ENCODE assay signal across 17 cellular contexts in genomic region chr11:93467054-93467453, GRCh38.
DNase-seq lines count a peak whose midpoint lies in the region; ATAC-seq and TF ChIP-seq lines count a peak whose summit lies in the region.
"Had no signal": no experiment of that assay in that cellular context is flagged by ENCODE, and none has a peak within 500 bp of the region (broad histone marks: within the 10 kb centered on the region; RNA-seq: fewer than 3 reads in every experiment).

No MANE protein-coding gene starts in this region.

- H3K27ac ChIP-seq in VCaP (peak overlapping the region; percentile 47; the same call in 1 of the 2 replicates), mesenchymal stem cell (ENCODE audit: low read length, poor library complexity, severe bottlenecking) (no peak overlapping the region), upper lobe of right lung (no peak overlapping the region)
- H3K27ac ChIP-seq: BLaER1 treated with 17β-estradiol and CSF1 and Interleukin-3, amounts not matched to agents 10 nM and 100 nM had no signal

- intact Hi-C loops in upper lobe of right lung (cut with DNase I) = no loop called here

- H3K4ac ChIP-seq in mesenchymal stem cell (ENCODE audit: low read depth in 1 of 2, low read length in 2 of 2) = no peak overlapping the region

- no peaks in the 10 kb centered on the region for H3K9me3 Mint-ChIP-seq in stimulated activated memory B cell treated with anti-CD40 and anti-IgM and Interleukin-4, amounts not matched to agents 10 μg/mL and 1 μg/mL and 100 μg/mL, for 72 hours
- H3K9me3 Mint-ChIP-seq: CD8-positive, alpha-beta T cell had no signal

- no peak overlapping the region for H3K23ac ChIP-seq in mesenchymal stem cell (ENCODE audit: low read length in 2 of 2)

- no peak overlapping the region for H2BK15ac ChIP-seq in mesenchymal stem cell (ENCODE audit: low read depth, poor library complexity, severe bottlenecking)

- H3K18ac ChIP-seq in mesenchymal stem cell (ENCODE audit: low read depth in 1 of 2, low read length in 2 of 2) = no peak overlapping the region

- no peak overlapping the region for H4K91ac ChIP-seq in mesenchymal stem cell (ENCODE audit: low read length)

- no peak overlapping the region for H2BK5ac ChIP-seq in mesenchymal stem cell (ENCODE audit: low read depth, low read length, poor library complexity, severe bottlenecking)

- H2BK12ac ChIP-seq in mesenchymal stem cell (ENCODE audit: low read length in 2 of 2) = no peak overlapping the region

- H3K4me1 ChIP-seq in mesenchymal stem cell (ENCODE audit: control insufficient read depth, insufficient read depth, low read depth, low read length) (no peaks in the 10 kb centered on the region), upper lobe of right lung (no peaks in the 10 kb centered on the region)
- H3K4me1 ChIP-seq: BLaER1 treated with 17β-estradiol and CSF1 and Interleukin-3, amounts not matched to agents 10 nM and 100 nM had no signal

- H3K9me3 ChIP-seq in mesenchymal stem cell (ENCODE audit: control insufficient read depth, low read length) = no peaks in the 10 kb centered on the region
- H3K9me3 ChIP-seq in upper lobe of right lung = no peaks in the 10 kb centered on the region

- H3K9ac ChIP-seq in mesenchymal stem cell (ENCODE audit: low read length) = no peak overlapping the region
- H3K9ac ChIP-seq: BLaER1 treated with 17β-estradiol and CSF1 and Interleukin-3, amounts not matched to agents 10 nM and 100 nM had no signal

- H3K4me1 Mint-ChIP-seq in stimulated activated memory B cell treated with anti-CD40 and anti-IgM and Interleukin-4, amounts not matched to agents 10 μg/mL and 1 μg/mL and 100 μg/mL, for 72 hours = peaks cover 6% of the 10 kb centered on the region
- H3K4me1 Mint-ChIP-seq: B cell had no signal

- H3K36me3 ChIP-seq in mesenchymal stem cell (ENCODE audit: control insufficient read depth in 1 of 2, insufficient read depth in 2 of 2, low read depth in 1 of 2, low read length in 2 of 2) (no peaks in the 10 kb centered on the region), upper lobe of right lung (no peaks in the 10 kb centered on the region)
- H3K36me3 ChIP-seq: BLaER1 treated with 17β-estradiol and CSF1 and Interleukin-3, amounts not matched to agents 10 nM and 100 nM had no signal

- H2AFZ ChIP-seq in mesenchymal stem cell (ENCODE audit: low read depth, low read length) = no peak overlapping the region

- H3K4me3 ChIP-seq in mesenchymal stem cell (ENCODE audit: insufficient read depth in 1 of 2, low read depth in 1 of 2, low read length in 2 of 2) (no peak overlapping the region), upper lobe of right lung (no peak overlapping the region)
- H3K4me3 ChIP-seq: BLaER1 treated with 17β-estradiol and CSF1 and Interleukin-3, amounts not matched to agents 10 nM and 100 nM; GM12878 had no signal

- no peak overlapping the region for H3K27ac Mint-ChIP-seq in stimulated activated memory B cell treated with anti-CD40 and anti-IgM and Interleukin-4, amounts not matched to agents 10 μg/mL and 1 μg/mL and 100 μg/mL, for 72 hours
- H3K27ac Mint-ChIP-seq: B cell; CD8-positive, alpha-beta T cell; IgD-negative memory B cell had no signal

- peaks cover 2 to 8% of the 10 kb centered on the region in 2 experiments for H3K27me3 ChIP-seq in mesenchymal stem cell (ENCODE audit: control insufficient read depth in 1 of 2, insufficient read depth in 1 of 2, low read length in 2 of 2)
- no peaks in the 10 kb centered on the region for H3K27me3 ChIP-seq in upper lobe of right lung
- H3K27me3 ChIP-seq: BLaER1 treated with 17β-estradiol and CSF1 and Interleukin-3, amounts not matched to agents 10 nM and 100 nM had no signal

- DNase-seq in NCI-H526 (lab: John Stamatoyannopoulos, UW) = peak; percentile 76 to 86
- no peak for DNase-seq in mesenchymal stem cell
- DNase-seq in upper lobe of right lung = no peak
- DNase-seq: 8988T; Calu3; CD8-positive, alpha-beta T cell; DMS79 treated with DMSO at 0.1 percent for 48 hours; HCEC 1CT; KBM-7 had no signal

- no peak overlapping the region for H3K4me3 Mint-ChIP-seq in stimulated activated memory B cell treated with anti-CD40 and anti-IgM and Interleukin-4, amounts not matched to agents 10 μg/mL and 1 μg/mL and 100 μg/mL, for 72 hours
- H3K4me3 Mint-ChIP-seq: B cell; CD8-positive, alpha-beta T cell; IgD-negative memory B cell had no signal

- no peak for TF ChIP-seq CTCF in VCaP (conservative IDR thresholded peaks at IDR 0.05)
- no peak for TF ChIP-seq CTCF in upper lobe of right lung (IDR thresholded peaks at IDR 0.05)

- WGBS in mesenchymal stem cell = 84% methylated on average over 3 of the region's 4 CpGs

- no peak overlapping the region for H2AK5ac ChIP-seq in mesenchymal stem cell (ENCODE audit: low read length, severe bottlenecking)

- no peaks in the 10 kb centered on the region for H3K79me1 ChIP-seq in mesenchymal stem cell (replicated peaks; ENCODE audit: low read length, poor library complexity, severe bottlenecking)

- H3K36me3 Mint-ChIP-seq in stimulated activated memory B cell treated with anti-CD40 and anti-IgM and Interleukin-4, amounts not matched to agents 10 μg/mL and 1 μg/mL and 100 μg/mL, for 72 hours = no peaks in the 10 kb centered on the region
- H3K36me3 Mint-ChIP-seq: CD8-positive, alpha-beta T cell; IgD-negative memory B cell had no signal

- ATAC-seq in stimulated activated memory B cell treated with anti-CD40 and anti-IgM and Interleukin-4, amounts not matched to agents 10 μg/mL and 1 μg/mL and 100 μg/mL, for 72 hours = peak; percentile 47
- ATAC-seq in HG02678 (IDR thresholded peaks at IDR 0.05; ENCODE audit: unreplicated experiment) = no peak
- no peak for ATAC-seq in upper lobe of right lung
- no peak for ATAC-seq in GM18867 (IDR thresholded peaks at IDR 0.05; ENCODE audit: unreplicated experiment)
- ATAC-seq: CD8-positive, alpha-beta T cell; GM12878 had no signal

- no peak overlapping the region for H3K4me2 ChIP-seq in mesenchymal stem cell (ENCODE audit: low read length, poor library complexity, severe bottlenecking)
- H3K4me2 ChIP-seq: BLaER1 treated with 17β-estradiol and CSF1 and Interleukin-3, amounts not matched to agents 10 nM and 100 nM had no signal

- H3K14ac ChIP-seq in mesenchymal stem cell (ENCODE audit: low read length in 2 of 2) = no peak overlapping the region

- H4K8ac ChIP-seq in mesenchymal stem cell (ENCODE audit: low read length) = peak overlapping the region; percentile 57

- H2BK120ac ChIP-seq in mesenchymal stem cell (ENCODE audit: low read depth, low read length) = no peak overlapping the region

- H3K27me3 Mint-ChIP-seq in stimulated activated memory B cell treated with anti-CD40 and anti-IgM and Interleukin-4, amounts not matched to agents 10 μg/mL and 1 μg/mL and 100 μg/mL, for 72 hours = peaks cover 6% of the 10 kb centered on the region
- H3K27me3 Mint-ChIP-seq: B cell, IgD-negative memory B cell had no signal

Comparison
In these comparisons a context has a peak if more than half of its experiments do, and no peak if none do; other contexts are left out.
1. DNase-seq: peak in NCI-H526 (2 of 2); none in mesenchymal stem cell (single experiment) and upper lobe of right lung (single experiment).